8 cellular contexts compared by ENCODE assay signal in the genomic region with DNA sequence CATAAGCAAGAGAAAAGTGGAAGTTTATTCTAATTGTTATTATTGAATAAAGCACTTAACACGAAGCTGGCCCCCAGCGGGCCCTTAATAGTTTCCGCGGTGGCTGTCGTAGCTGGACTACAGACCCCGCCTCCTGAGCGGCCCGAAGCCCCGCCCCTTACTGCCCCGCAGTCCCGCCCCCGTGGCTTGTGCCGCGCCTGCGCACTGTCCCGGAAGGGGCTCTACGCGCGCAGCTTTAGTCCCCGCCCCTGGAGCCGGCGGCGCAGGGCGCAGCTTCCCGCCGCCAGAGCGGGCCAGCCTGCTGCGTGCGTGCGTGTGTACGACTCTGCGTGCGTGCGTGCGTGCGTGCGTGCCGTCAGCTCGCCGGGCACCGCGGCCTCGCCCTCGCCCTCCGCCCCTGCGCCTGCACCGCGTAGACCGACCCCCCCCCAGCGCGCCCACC. TPM values are rescaled to one million over a fixed set of nuclear protein-coding genes. Genes with fewer than 3 reads are reported as not detected.
A peak's percentile ranks its signal among the peaks of the same experiment; 100 is the strongest.
DNase-seq lines count a peak whose midpoint lies in the region; ATAC-seq, FAIRE-seq and TF ChIP-seq lines count a peak whose summit lies in the region.

Gene VAPB (plus strand): TSS at position 348 of the 442 bp plus-strand sequence. CDS start 231 bp downstream, outside the sequence.

- DNase-seq in DMS 273 (lab: John Stamatoyannopoulos, UW; ENCODE audit: unreplicated experiment): peak; percentile 98
- DNase-seq in HuH-7 (ENCODE audit: low spot score): peak; percentile 87
- DNase-seq in OCI-LY7 (ENCODE audit: low spot score): peak; percentile 97
- DNase-seq in activated T-cell treated with anti-CD3 and anti-CD28 coated beads for 1 hour (ENCODE audit: low read depth): peak; percentile 97
- peak; percentile 97 for DNase-seq in endothelial cell of umbilical vein (ENCODE audit: low read depth, low spot score)
- peak; percentile 91 to 96 for DNase-seq in stimulated activated CD8-positive, alpha-beta memory T cell treated with anti-CD3 and anti-CD28 coated beads, Interleukin-2, amount 100 ng/mL, for 48 hours (ENCODE audit: low read depth in 2 of 2)

- CTCF ChIA-PET in OCI-LY7 (lab: Charles Lee; ENCODE audit: unreplicated experiment) (interaction anchor here (0.5 kb wide), 1 partner anchor 260 kb away, joined by 4 read pairs; no protein-coding TSS in a partner anchor), endothelial cell of umbilical vein (lab: Charles Lee) (interaction anchor here (0.6 to 1.3 kb wide), 12 partner anchors 12 to 152 kb away, joined by 3 to 8 read pairs (median 5); no protein-coding TSS in a partner anchor)

- dilution Hi-C loops in endothelial cell of umbilical vein (cut with MboI; ENCODE audit: extremely low pct_ligation_motif_present, low sequenced_read_pairs): no loop called here

- H3K4me1 ChIP-seq in OCI-LY7 (ENCODE audit: insufficient read depth, low read length, poor library complexity, severe bottlenecking) (peaks cover 31% of the 10 kb centered on the region), endothelial cell of umbilical vein (ENCODE audit: control insufficient read depth, extremely low read depth, insufficient read depth, low read length) (peaks cover 14% of the 10 kb centered on the region), mononuclear cell (ENCODE audit: insufficient read depth, low read length) (peaks cover 43% of the 10 kb centered on the region)

- H3K9me2 ChIP-seq in OCI-LY7 (ENCODE audit: insufficient read depth, low read length): no peaks in the 10 kb centered on the region

- H3K36me3 ChIP-seq in OCI-LY7 (ENCODE audit: insufficient read depth, low read length) (peaks cover 42% of the 10 kb centered on the region), endothelial cell of umbilical vein (ENCODE audit: control insufficient read depth in 2 of 2, extremely low read depth in 1 of 2, insufficient read depth in 2 of 2, low read length in 2 of 2) (peaks cover 2 to 3% of the 10 kb centered on the region in 2 experiments)

- H3K27me3 ChIP-seq in endothelial cell of umbilical vein (ENCODE audit: control insufficient read depth in 2 of 2, insufficient read depth in 2 of 2, low read length in 2 of 2) (no peaks in the 10 kb centered on the region), mononuclear cell (ENCODE audit: insufficient read depth, low read length) (no peaks in the 10 kb centered on the region)

- FAIRE-seq in endothelial cell of umbilical vein (lab: Jason Lieb, UNC): peak; percentile 92

- TF ChIP-seq POLR2A in endothelial cell of umbilical vein (IDR thresholded peaks at IDR 0.05; ENCODE audit: low read depth, low read length): peak; percentile 76

- TF ChIP-seq CTCF in OCI-LY7 (conservative IDR thresholded peaks at IDR 0.05; ENCODE audit: low read length) (no peak), endothelial cell of umbilical vein (IDR thresholded peaks at IDR 0.05; ENCODE audit: extremely low read depth in 1 of 2, insufficient read depth in 1 of 2, low read depth in 1 of 2, low read length in 2 of 2) (no peak)

- H4K20me1 ChIP-seq in OCI-LY7 (ENCODE audit: insufficient read depth, low read length): peaks cover 23% of the 10 kb centered on the region
- peaks cover 4% of the 10 kb centered on the region for H4K20me1 ChIP-seq in endothelial cell of umbilical vein (replicated peaks; ENCODE audit: control insufficient read depth, extremely low read depth, insufficient read depth, low read length)

- no TSS peak for BruUV-seq in OCI-LY7 (replicated peaks; lab: Mats Ljungman, UMichigan)
- BruUV-seq in endothelial cell of umbilical vein (replicated peaks; lab: Mats Ljungman, UMichigan): no TSS peak

- intact Hi-C loops in OCI-LY7 (cut with micrococcal nuclease; ENCODE audit: unreplicated experiment) (loop anchor here (10.0 kb wide), 1 partner anchor 154 kb away; no protein-coding TSS in a partner anchor), endothelial cell of umbilical vein (cut with micrococcal nuclease) (loop anchor here (1.0 to 5.0 kb wide), 5 partner anchors 18 to 152 kb away; partner anchors contain the start of gene RAB22A)

- ATAC-seq in GM21526 (IDR thresholded peaks at IDR 0.05; ENCODE audit: low FRiP score, unreplicated experiment): peak; percentile 96

- H3K9ac ChIP-seq in endothelial cell of umbilical vein (replicated peaks; ENCODE audit: extremely low read depth, insufficient read depth, low read length): peak within 1 kb of the TSS; percentile 87

- POLR2A ChIA-PET in OCI-LY7 (lab: Charles Lee) (interaction anchor here (0.5 to 1.2 kb wide), 9 partner anchors 15 to 956 kb away, joined by 3 to 5 read pairs (median 3); partner anchors contain the start of gene ZNF831), endothelial cell of umbilical vein (lab: Charles Lee) (interaction anchor here (0.6 to 0.9 kb wide), 6 partner anchors 19 to 153 kb away, joined by 3 to 8 read pairs (median 4); partner anchors contain the start of gene RAB22A)

- no peaks in the 10 kb centered on the region for H3K9me1 ChIP-seq in endothelial cell of umbilical vein (replicated peaks; ENCODE audit: control insufficient read depth, extremely low read depth, insufficient read depth, low read length)

- H3K79me2 ChIP-seq in OCI-LY7 (ENCODE audit: insufficient read depth, low read depth, low read length) (peaks cover 47% of the 10 kb centered on the region), endothelial cell of umbilical vein (ENCODE audit: control insufficient read depth, insufficient read depth, low read length) (peaks cover 47% of the 10 kb centered on the region)

- peak within 1 kb of the TSS; percentile 57 for H2AFZ ChIP-seq in OCI-LY7 (ENCODE audit: low read length)
- peak within 1 kb of the TSS; percentile 75 for H2AFZ ChIP-seq in endothelial cell of umbilical vein (ENCODE audit: low read depth, low read length)

- H3K9me3 ChIP-seq in OCI-LY7 (ENCODE audit: low read length) (no peaks in the 10 kb centered on the region), endothelial cell of umbilical vein (replicated peaks; ENCODE audit: control insufficient read depth, insufficient read depth, low read length) (no peaks in the 10 kb centered on the region), mononuclear cell (ENCODE audit: low read depth, low read length) (no peaks in the 10 kb centered on the region)

- H3K27ac ChIP-seq in OCI-LY7 (ENCODE audit: low read depth, low read length, poor library complexity, severe bottlenecking) (peak within 1 kb of the TSS; percentile 68), endothelial cell of umbilical vein (ENCODE audit: insufficient read depth, low read depth, low read length) (peak within 1 kb of the TSS; percentile 74)

- H3K4me2 ChIP-seq in OCI-LY7 (ENCODE audit: low read length) (peak within 1 kb of the TSS; percentile 88), endothelial cell of umbilical vein (ENCODE audit: insufficient read depth, low read length) (peak within 1 kb of the TSS; percentile 89)

- peak within 1 kb of the TSS; percentile 73 for H3K4me3 ChIP-seq in OCI-LY7 (ENCODE audit: low read depth, low read length, poor library complexity, severe bottlenecking)
- peak within 1 kb of the TSS; percentile 54 to 98 (median 81) for H3K4me3 ChIP-seq in endothelial cell of umbilical vein (replicated peaks in 1 of 3; ENCODE audit: insufficient read depth in 1 of 3, low read depth in 1 of 3, low read length in 3 of 3)
- peak within 1 kb of the TSS; percentile 81 for H3K4me3 ChIP-seq in mononuclear cell (ENCODE audit: low read length)

TF ChIP-seq in endothelial cell of umbilical vein, 7 proteins besides CTCF, POLR2A, EP300 and RAD21:
- peak; percentile 76 for TF ChIP-seq POLR2AphosphoS5 (IDR thresholded peaks at IDR 0.05; ENCODE audit: insufficient read depth, low read depth, low read length)
- TF ChIP-seq MAX (IDR thresholded peaks at IDR 0.05; ENCODE audit: insufficient read depth, insufficient read length): peak; percentile 25
- TF ChIP-seq JUN (IDR thresholded peaks at IDR 0.05; ENCODE audit: borderline replicate concordance, insufficient read depth, insufficient read length, low read depth): no peak

RNA-seq across cellular contexts. Expression of gene VAPB, which starts in this region (rescaled TPM):
- 12.1 and 13.3 TPM in 2 replicates for total RNA-seq in OCI-LY7 (2014; rRNA removed; shearing (Covaris generic))
- total RNA-seq in OCI-LY7 (2022): 41.8 and 43.2 TPM in 2 replicates
- total RNA-seq in endothelial cell of umbilical vein: 47.8 and 48.9 TPM in 2 replicates
- polyA plus RNA-seq in endothelial cell of umbilical vein: 13.1 and 17.9 TPM in 2 replicates
- 26.5 and 32.2 TPM in 2 replicates for polyA plus RNA-seq in endothelial cell of umbilical vein (2011; cell fraction: cytosol; rRNA removed)
- 21.8 and 26.6 TPM in 2 replicates for polyA plus RNA-seq in endothelial cell of umbilical vein (2011; cell fraction: nucleus; rRNA removed)
- 38.3 and 39.6 TPM in 2 replicates for polyA plus RNA-seq in endothelial cell of umbilical vein (2012)
- polyA minus RNA-seq in endothelial cell of umbilical vein: 15.8 and 16.0 TPM in 2 replicates
- polyA minus RNA-seq in endothelial cell of umbilical vein (2011; cell fraction: cytosol; rRNA and poly(A)+ RNA removed): 28.3 TPM
- polyA minus RNA-seq in endothelial cell of umbilical vein (2011; cell fraction: nucleus; rRNA and poly(A)+ RNA removed): 14.0 and 22.9 TPM in 2 replicates
- total RNA-seq in mononuclear cell: 10.5 TPM

Comparison
In these comparisons a context has a peak if more than half of its experiments do, and no peak if none do; other contexts are left out.
1. Peak in every context shown above with its lines: DNase-seq, ATAC-seq, H3K4me3 ChIP-seq and H3K27ac ChIP-seq.